ENCODE assay signal across 8 cellular contexts in the genomic region with DNA sequence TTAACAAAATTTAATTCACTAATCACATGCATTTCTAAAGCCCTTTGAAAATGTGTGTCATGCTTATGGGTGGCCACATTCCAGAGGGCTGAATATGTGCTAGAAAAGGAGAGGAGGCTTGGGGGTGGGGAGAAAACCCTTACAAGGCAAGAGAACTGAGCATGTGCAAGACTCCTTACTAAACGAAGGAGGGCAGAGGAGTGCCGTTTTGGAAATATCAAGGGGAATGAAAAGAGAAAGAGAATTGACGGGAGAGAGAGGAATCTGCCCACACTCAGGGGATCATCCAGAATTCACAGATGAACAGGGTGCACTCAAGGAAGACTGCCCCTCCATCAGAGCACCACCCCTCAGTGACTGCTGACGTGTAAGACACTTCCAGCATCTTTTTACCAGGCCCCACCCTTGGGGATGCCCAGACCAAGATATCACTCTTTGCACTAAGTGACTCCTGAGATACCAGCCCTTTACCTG. TPM values are rescaled to one million over a fixed set of nuclear protein-coding genes. Genes with fewer than 3 reads are reported as not detected.
DNase-seq lines count a peak whose midpoint lies in the region; TF ChIP-seq lines count a peak whose summit lies in the region.

No MANE protein-coding gene starts in this region.

- DNase-seq in GM04503 (ENCODE audit: low read depth) (peak; percentile 91), SW480 (ENCODE audit: low spot score) (peak; percentile 86), glutamatergic neuron (no peak), putamen (ENCODE audit: low spot score) (peak; percentile 58), AML-193 (lab: John Stamatoyannopoulos, UW) (no peak), NOMO-1 treated with dmso at 0.1 percent for 144 hours (lab: John Stamatoyannopoulos, UW; ENCODE audit: unreplicated experiment) (no peak), NCI-H748 (lab: John Stamatoyannopoulos, UW; ENCODE audit: unreplicated experiment) (no peak)
- DNase-seq in activated effector memory CD4-positive, alpha-beta T cell treated with Interleukin-2 at 50 U/mL for 16 hours = no peak

- peak overlapping the region; percentile 5 for H3K4me3 Mint-ChIP-seq in glutamatergic neuron (ENCODE audit: unreplicated experiment)

- H3K36me3 Mint-ChIP-seq in glutamatergic neuron (ENCODE audit: unreplicated experiment) = peaks cover 4% of the 10 kb centered on the region

- no peak for TF ChIP-seq CTCF in glutamatergic neuron (IDR thresholded peaks at IDR 0.05; ENCODE audit: partially characterized antibody, unreplicated experiment)

- no peaks in the 10 kb centered on the region for H3K27me3 Mint-ChIP-seq in glutamatergic neuron (ENCODE audit: unreplicated experiment)

- H3K4me1 Mint-ChIP-seq in glutamatergic neuron (ENCODE audit: low read depth, unreplicated experiment) = peaks cover 17% of the 10 kb centered on the region

- H3K9me3 Mint-ChIP-seq in glutamatergic neuron (ENCODE audit: unreplicated experiment) = peaks cover 3% of the 10 kb centered on the region

- no peak overlapping the region for H3K27ac Mint-ChIP-seq in glutamatergic neuron (ENCODE audit: unreplicated experiment)

RNA-seq across cellular contexts. Expression of a gene that starts 37.9 kb away (rescaled TPM):
- total RNA-seq in glutamatergic neuron (ENCODE audit: unreplicated experiment) = 87.3 TPM

Comparison
In these comparisons a context has a peak if more than half of its experiments do, and no peak if none do; other contexts are left out.
1. DNase-seq: peak in GM04503 (single experiment), SW480 (single experiment) and putamen (single experiment); none in glutamatergic neuron (single experiment), activated effector memory CD4-positive, alpha-beta T cell treated with Interleukin-2 at 50 U/mL for 16 hours (single experiment), AML-193 (0 of 2), NOMO-1 treated with dmso at 0.1 percent for 144 hours (single experiment) and NCI-H748 (single experiment).